In the genomic region with DNA sequence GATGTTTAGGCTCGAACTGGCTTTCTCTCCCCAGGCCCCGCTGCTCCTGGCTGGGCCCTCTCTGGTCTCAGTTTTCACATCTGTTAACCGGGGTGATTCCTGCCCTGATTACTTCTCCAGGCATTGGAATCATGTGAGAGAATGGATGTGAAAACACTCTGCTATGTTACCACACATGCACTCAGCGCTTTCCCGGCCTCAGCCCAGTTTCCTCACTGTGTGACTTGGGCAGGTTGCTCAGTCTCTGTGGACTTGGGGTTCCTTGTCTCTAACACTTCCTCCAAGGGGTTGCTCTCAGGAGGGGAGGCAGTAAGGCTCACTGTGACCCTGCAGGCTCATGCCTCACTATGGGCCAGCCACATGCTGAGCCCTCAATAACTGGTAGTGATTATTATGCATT, we compare ENCODE assay signal across 23 cellular contexts.
A peak's percentile ranks its signal among the peaks of the same experiment; 100 is the strongest.
DNase-seq lines count a peak whose midpoint lies in the region; ATAC-seq and TF ChIP-seq lines count a peak whose summit lies in the region.
"Had no signal": no experiment of that assay in that cellular context is flagged by ENCODE, and none has a peak within 500 bp of the region (broad histone marks: within the 10 kb centered on the region; RNA-seq: fewer than 3 reads in every experiment).

No MANE protein-coding gene starts in this region.

- H3K36me3 Mint-ChIP-seq in neural progenitor cell (no peaks in the 10 kb centered on the region), immature natural killer cell (no peaks in the 10 kb centered on the region)
- H3K36me3 Mint-ChIP-seq: CD8-positive, alpha-beta T cell had no signal

- no peak overlapping the region for H3K9ac ChIP-seq in neural progenitor cell
- H3K9ac ChIP-seq: KMS-11 had no signal

- no peak for ATAC-seq in Right ventricle myocardium inferior
- ATAC-seq in left ventricle myocardium superior: no peak
- ATAC-seq: CD8-positive, alpha-beta T cell; Panc1 had no signal

- TF ChIP-seq CTCF in fibroblast of mammary gland (conservative IDR thresholded peaks at IDR 0.05; ENCODE audit: control insufficient read depth, insufficient read depth, low read depth, low read length) (no peak), neural progenitor cell (IDR thresholded peaks at IDR 0.05) (no peak)

- no peak overlapping the region for H3K4me3 ChIP-seq in fibroblast of mammary gland (ENCODE audit: control insufficient read depth, low read depth, low read length)
- H3K4me3 ChIP-seq in neural progenitor cell: no peak overlapping the region

- H3K27me3 Mint-ChIP-seq in neural progenitor cell (ENCODE audit: insufficient read depth, low read depth) (peaks cover 25% of the 10 kb centered on the region), immature natural killer cell (ENCODE audit: low read depth in 3 of 3) (peaks cover 2 to 4% (median 3%) of the 10 kb centered on the region in 3 donors)

- no peak overlapping the region for H2AFZ ChIP-seq in neural progenitor cell (replicated peaks)

- DNase-seq in Right ventricle myocardium inferior (ENCODE audit: missing footprints): peak; percentile 43
- no peak for DNase-seq in left ventricle myocardium superior
- peak; percentile 35 for DNase-seq in fibroblast of mammary gland (ENCODE audit: low read depth)
- no peak for DNase-seq in neural progenitor cell (ENCODE audit: low spot score)
- DNase-seq in HuH-7 (ENCODE audit: low spot score): no peak
- DNase-seq in NCI-H1092 treated with DMSO at 0.1 percent for 48 hours (lab: John Stamatoyannopoulos, UW): no peak
- no peak for DNase-seq in immature natural killer cell
- DNase-seq in medulla oblongata (ENCODE audit: extremely low spot score): no peak
- DNase-seq: 8988T, AML-193, C1 segment of cervical spinal cord, DMS53, GDM1, GOT3, NCI-H1105 treated with DMSO at 0.1 percent for 48 hours, NCI-H2029 treated with DMSO at 0.1 percent for 48 hours, NCI-H345, NCI-H524, NCI-H82 had no signal

- intact Hi-C loops in Right ventricle myocardium inferior (cut with DNase I): no loop called here
- intact Hi-C loops in left ventricle myocardium superior (cut with micrococcal nuclease): no loop called here

- H3K27ac Mint-ChIP-seq in neural progenitor cell: peak overlapping the region; percentile 93
- no peak overlapping the region for H3K27ac Mint-ChIP-seq in immature natural killer cell
- H3K27ac Mint-ChIP-seq: CD8-positive, alpha-beta T cell had no signal

- H3K4me1 Mint-ChIP-seq in neural progenitor cell: peaks cover 81% of the 10 kb centered on the region
- no peaks in the 10 kb centered on the region for H3K4me1 Mint-ChIP-seq in immature natural killer cell

- no peaks in the 10 kb centered on the region for H3K9me3 ChIP-seq in neural progenitor cell (ENCODE audit: low read depth)

- H3K9me3 Mint-ChIP-seq in neural progenitor cell (peaks cover 5% of the 10 kb centered on the region), immature natural killer cell (no peaks in the 10 kb centered on the region)
- H3K9me3 Mint-ChIP-seq: CD8-positive, alpha-beta T cell had no signal

- H3K4me2 ChIP-seq in neural progenitor cell: no peak overlapping the region
- H3K4me2 ChIP-seq: KMS-11 had no signal

- no peaks in the 10 kb centered on the region for H3K36me3 ChIP-seq in neural progenitor cell

- H4K20me1 ChIP-seq in neural progenitor cell (ENCODE audit: low read depth): no peaks in the 10 kb centered on the region

- no peaks in the 10 kb centered on the region for H3K79me2 ChIP-seq in neural progenitor cell (ENCODE audit: low read depth)

- peaks cover 20% of the 10 kb centered on the region for H3K4me1 ChIP-seq in neural progenitor cell

- H3K27me3 ChIP-seq in neural progenitor cell: no peaks in the 10 kb centered on the region

- no peaks in the 10 kb centered on the region for H3F3A ChIP-seq in neural progenitor cell (ENCODE audit: low read depth)

- H3K4me3 Mint-ChIP-seq in neural progenitor cell (no peak overlapping the region), immature natural killer cell (no peak overlapping the region)
- H3K4me3 Mint-ChIP-seq: CD8-positive, alpha-beta T cell had no signal

- no peak overlapping the region for H3K27ac ChIP-seq in neural progenitor cell
- H3K27ac ChIP-seq: HL-60, KMS-11 had no signal

Comparison
In these comparisons a context has a peak if more than half of its experiments do, and no peak if none do; other contexts are left out.
1. DNase-seq: peak in Right ventricle myocardium inferior (single experiment) and fibroblast of mammary gland (single experiment); none in left ventricle myocardium superior (single experiment), neural progenitor cell (single experiment), HuH-7 (single experiment), NCI-H1092 treated with DMSO at 0.1 percent for 48 hours (single experiment), immature natural killer cell (0 of 3) and medulla oblongata (single experiment).